8 cellular contexts compared by ENCODE assay signal in genomic region chr7:118590107-118590506, GRCh38.
DNase-seq lines count a peak whose midpoint lies in the region; ATAC-seq, FAIRE-seq and TF ChIP-seq lines count a peak whose summit lies in the region.

No MANE protein-coding gene starts in this region.

- H3K79me2 ChIP-seq in Karpas-422 (ENCODE audit: low read length), result no peaks in the 10 kb centered on the region

- H3K27ac Mint-ChIP-seq in activated CD8-positive, alpha-beta memory T cell treated with anti-CD3 and anti-CD28 coated beads, Interleukin-2, amount 10 ng/mL, durations not matched to agents 7 days and 5 days, result no peak overlapping the region
- H3K27ac Mint-ChIP-seq in naive thymus-derived CD4-positive, alpha-beta T cell, result no peak overlapping the region

- no peaks in the 10 kb centered on the region for H4K20me1 ChIP-seq in Karpas-422 (ENCODE audit: insufficient read depth, low read depth, low read length)

- peaks cover 11% of the 10 kb centered on the region for H3K9me3 Mint-ChIP-seq in activated CD8-positive, alpha-beta memory T cell treated with anti-CD3 and anti-CD28 coated beads, Interleukin-2, amount 10 ng/mL, durations not matched to agents 7 days and 5 days (ENCODE audit: low read depth)
- peaks cover 2 to 21% (median 11%) of the 10 kb centered on the region in 11 donors for H3K9me3 Mint-ChIP-seq in naive thymus-derived CD4-positive, alpha-beta T cell

- H3K4me3 Mint-ChIP-seq in activated CD8-positive, alpha-beta memory T cell treated with anti-CD3 and anti-CD28 coated beads, Interleukin-2, amount 10 ng/mL, durations not matched to agents 7 days and 5 days, result no peak overlapping the region
- H3K4me3 Mint-ChIP-seq in naive thymus-derived CD4-positive, alpha-beta T cell, result no peak overlapping the region

- H3K27ac ChIP-seq in Karpas-422 (ENCODE audit: low read length), result no peak overlapping the region
- H3K27ac ChIP-seq in naive thymus-derived CD4-positive, alpha-beta T cell (ENCODE audit: low read depth, low read length), result no peak overlapping the region

- TF ChIP-seq CTCF in GM10266 (IDR thresholded peaks at IDR 0.05; ENCODE audit: control insufficient read depth, insufficient read depth, low read depth, missing control alignments) (peak; percentile 47), epithelial cell of proximal tubule (conservative IDR thresholded peaks at IDR 0.05; ENCODE audit: low read depth, low read length) (peak; percentile 73)

- ATAC-seq in GM21447 (IDR thresholded peaks at IDR 0.05; ENCODE audit: unreplicated experiment), result peak; percentile 76
- ATAC-seq in activated CD8-positive, alpha-beta memory T cell treated with anti-CD3 and anti-CD28 coated beads, Interleukin-2, amount 10 ng/mL, durations not matched to agents 7 days and 5 days, result no peak
- ATAC-seq in naive thymus-derived CD4-positive, alpha-beta T cell, result no peak

- H3K27me3 ChIP-seq in Karpas-422 (ENCODE audit: low read length), result no peaks in the 10 kb centered on the region
- no peaks in the 10 kb centered on the region for H3K27me3 ChIP-seq in naive thymus-derived CD4-positive, alpha-beta T cell (ENCODE audit: control insufficient read depth in 2 of 2, insufficient read depth in 2 of 2, low read length in 2 of 2)

- no peaks in the 10 kb centered on the region for H3K4me1 ChIP-seq in Karpas-422 (ENCODE audit: low read length)
- no peaks in the 10 kb centered on the region for H3K4me1 ChIP-seq in naive thymus-derived CD4-positive, alpha-beta T cell (ENCODE audit: control insufficient read depth in 2 of 2, insufficient read depth in 2 of 2, low read length in 2 of 2)

- no peak for FAIRE-seq in frontal cortex (lab: Jason Lieb, UNC)

- H3K4me1 Mint-ChIP-seq in activated CD8-positive, alpha-beta memory T cell treated with anti-CD3 and anti-CD28 coated beads, Interleukin-2, amount 10 ng/mL, durations not matched to agents 7 days and 5 days, result no peaks in the 10 kb centered on the region
- H3K4me1 Mint-ChIP-seq in naive thymus-derived CD4-positive, alpha-beta T cell, result no peaks in the 10 kb centered on the region

- no peak overlapping the region for H2AFZ ChIP-seq in Karpas-422 (ENCODE audit: low read length)

- intact Hi-C loops in naive thymus-derived CD4-positive, alpha-beta T cell (cut with micrococcal nuclease), result no loop called here

- H3K9me3 ChIP-seq in Karpas-422 (ENCODE audit: low read length), result 0 out of 2 replicates have a peak, but pooled peaks cover 1% of the 10 kb centered on the region
- peaks cover 0 to 7% (median 0%) of the 10 kb centered on the region in 3 experiments for H3K9me3 ChIP-seq in naive thymus-derived CD4-positive, alpha-beta T cell (ENCODE audit: control insufficient read depth in 2 of 3, low read length in 3 of 3)

- H3K9ac ChIP-seq in Karpas-422 (ENCODE audit: low read length), result no peak overlapping the region

- no peak for DNase-seq in GM10266 (ENCODE audit: extremely low spot score)
- DNase-seq in Karpas-422, result peak; percentile 73
- no peak for DNase-seq in epithelial cell of proximal tubule (ENCODE audit: low read depth)
- no peak for DNase-seq in activated T-cell treated with anti-CD3 and anti-CD28 coated beads for 4 hours
- no peak for DNase-seq in activated CD8-positive, alpha-beta memory T cell treated with anti-CD3 and anti-CD28 coated beads, Interleukin-2, amount 10 ng/mL, durations not matched to agents 7 days and 5 days
- DNase-seq in frontal cortex (ENCODE audit: low spot score in 2 of 2), result no peak
- no peak for DNase-seq in naive thymus-derived CD4-positive, alpha-beta T cell

- no peak overlapping the region for H3K4me2 ChIP-seq in Karpas-422 (ENCODE audit: low read depth, low read length, poor library complexity, severe bottlenecking)

- POLR2A ChIA-PET in naive thymus-derived CD4-positive, alpha-beta T cell (lab: Charles Lee), result no interaction called here

- no peaks in the 10 kb centered on the region for H3K27me3 Mint-ChIP-seq in activated CD8-positive, alpha-beta memory T cell treated with anti-CD3 and anti-CD28 coated beads, Interleukin-2, amount 10 ng/mL, durations not matched to agents 7 days and 5 days
- no peaks in the 10 kb centered on the region for H3K27me3 Mint-ChIP-seq in naive thymus-derived CD4-positive, alpha-beta T cell

- H3K36me3 ChIP-seq in Karpas-422 (ENCODE audit: insufficient read depth, low read length), result no peaks in the 10 kb centered on the region
- H3K36me3 ChIP-seq in naive thymus-derived CD4-positive, alpha-beta T cell (ENCODE audit: control insufficient read depth in 2 of 3, insufficient read depth in 3 of 3, low read length in 3 of 3), result no peaks in the 10 kb centered on the region

- H3K9me2 ChIP-seq in Karpas-422 (replicated peaks; ENCODE audit: insufficient read depth, low read length), result no peaks in the 10 kb centered on the region

- H3K4me3 ChIP-seq in Karpas-422 (ENCODE audit: low read length) (no peak overlapping the region), epithelial cell of proximal tubule (ENCODE audit: low read depth, low read length) (no peak overlapping the region)
- H3K4me3 ChIP-seq in naive thymus-derived CD4-positive, alpha-beta T cell (ENCODE audit: low read length), result no peak overlapping the region

- CTCF ChIA-PET in activated CD8-positive, alpha-beta memory T cell treated with anti-CD3 and anti-CD28 coated beads, Interleukin-2, amount 10 ng/mL, durations not matched to agents 7 days and 5 days (lab: Charles Lee), result no interaction called here
- CTCF ChIA-PET in naive thymus-derived CD4-positive, alpha-beta T cell (lab: Charles Lee), result no interaction called here

- H3K36me3 Mint-ChIP-seq in activated CD8-positive, alpha-beta memory T cell treated with anti-CD3 and anti-CD28 coated beads, Interleukin-2, amount 10 ng/mL, durations not matched to agents 7 days and 5 days, result no peaks in the 10 kb centered on the region
- no peaks in the 10 kb centered on the region for H3K36me3 Mint-ChIP-seq in naive thymus-derived CD4-positive, alpha-beta T cell
